ENCODE assay signal across 9 cellular contexts in genomic region chr16:67278773-67279295, GRCh38. TPM values are rescaled to one million over a fixed set of nuclear protein-coding genes. Genes with fewer than 3 reads are reported as not detected.
DNase-seq lines count a peak whose midpoint lies in the region; ATAC-seq, FAIRE-seq and TF ChIP-seq lines count a peak whose summit lies in the region.
"Had no signal": no experiment of that assay in that cellular context is flagged by ENCODE, and none has a peak within 500 bp of the region (broad histone marks: within the 10 kb centered on the region; RNA-seq: fewer than 3 reads in every experiment).

No MANE protein-coding gene starts in this region.

- DNase-seq in NCI-H1436 (lab: John Stamatoyannopoulos, UW) (peak; percentile 44), NCI-H1436 treated with DMSO at 0.1 percent for 48 hours (lab: John Stamatoyannopoulos, UW) (no peak), GM23248 (peak; percentile 49), MM.1S (no peak), fibroblast of pulmonary artery (ENCODE audit: low read depth) (no peak), pancreas (no peak), NCI-H187 (lab: John Stamatoyannopoulos, UW) (no peak)
- DNase-seq in activated CD8-positive, alpha-beta memory T cell treated with anti-CD3 and anti-CD28 coated beads, Interleukin-2, amount 50 U/mL, for 4 hours, result peak; percentile 47

- H2AFZ ChIP-seq in GM23248 (peak overlapping the region; percentile 68), MM.1S (ENCODE audit: low read length) (peak overlapping the region; percentile 78)

- 2% methylated on average over 19 to 34 of the region's 42 CpGs for WGBS in GM23248 (ENCODE audit: low coverage in 1 of 2, low lambda C conversion rate in 2 of 2, missing lambda C conversion rate in 2 of 2), 2 experiments
- WGBS in pancreas, 2 donors, result 2 to 3% methylated on average over 20 to 42 of the region's 42 CpGs

- H3K4me1 ChIP-seq in GM23248 (ENCODE audit: insufficient read depth), result peaks cover 22% of the 10 kb centered on the region
- H3K4me1 ChIP-seq in MM.1S (ENCODE audit: low read length), result peaks cover 5% of the 10 kb centered on the region; the same call in 1 of the 2 replicates
- H3K4me1 ChIP-seq in pancreas, result peaks cover 0 to 3% (median 0%) of the 10 kb centered on the region in 3 donors

- H3K79me2 ChIP-seq in GM23248 (ENCODE audit: insufficient read depth), result 0 out of 2 replicates have a peak, but pooled peaks cover 8% of the 10 kb centered on the region
- peaks cover 14% of the 10 kb centered on the region for H3K79me2 ChIP-seq in MM.1S (ENCODE audit: low read length)

- no peaks in the 10 kb centered on the region for H3K9me3 ChIP-seq in GM23248 (ENCODE audit: low read depth)
- H3K9me3 ChIP-seq in MM.1S (replicated peaks; ENCODE audit: insufficient read depth, low read length), result no peaks in the 10 kb centered on the region
- no peaks in the 10 kb centered on the region for H3K9me3 ChIP-seq in pancreas

- H3K4me3 ChIP-seq in GM23248, result peak overlapping the region; percentile 78
- peak overlapping the region; percentile 89 for H3K4me3 ChIP-seq in MM.1S (ENCODE audit: low read length)
- peak overlapping the region; percentile 47 for H3K4me3 ChIP-seq in fibroblast of pulmonary artery (replicated peaks; ENCODE audit: low read depth, low read length)
- H3K4me3 ChIP-seq in pancreas, result peak overlapping the region; percentile 43 to 85 (median 64)

- H3K9ac ChIP-seq in GM23248 (peak overlapping the region; percentile 87), MM.1S (ENCODE audit: low read length) (peak overlapping the region; percentile 80)

- ATAC-seq in pancreas, result peak; percentile 43 to 65 (median 50)

- no peaks in the 10 kb centered on the region; the same call in 1 of the 2 replicates for H3K36me3 ChIP-seq in GM23248 (ENCODE audit: low read depth)
- no peaks in the 10 kb centered on the region for H3K36me3 ChIP-seq in MM.1S (replicated peaks; ENCODE audit: insufficient read depth, low read length)
- H3K36me3 ChIP-seq in pancreas, result no peaks in the 10 kb centered on the region

- H3F3A ChIP-seq in GM23248 (ENCODE audit: insufficient read depth), result peaks cover 20% of the 10 kb centered on the region
- no peaks in the 10 kb centered on the region for H3F3A ChIP-seq in MM.1S (ENCODE audit: insufficient read depth, low read length)

- no peaks in the 10 kb centered on the region for H3K9me2 ChIP-seq in GM23248 (ENCODE audit: insufficient read depth)
- H3K9me2 ChIP-seq in MM.1S (replicated peaks; ENCODE audit: insufficient read depth, low read length), result no peaks in the 10 kb centered on the region

- TF ChIP-seq CTCF in MM.1S (IDR thresholded peaks at IDR 0.05; ENCODE audit: low read length) (peak; percentile 64), fibroblast of pulmonary artery (IDR thresholded peaks at IDR 0.05; ENCODE audit: low read length, missing control alignments) (no peak), pancreas (IDR thresholded peaks at IDR 0.05) (no peak)

- FAIRE-seq in pancreas (lab: Jason Lieb, UNC), result no peak
- FAIRE-seq: G401.6 had no signal

- intact Hi-C loops in pancreas (cut with DNase I), result no loop called here

- H3K27me3 ChIP-seq in GM23248 (replicated peaks; ENCODE audit: insufficient read depth), result no peaks in the 10 kb centered on the region
- no peaks in the 10 kb centered on the region for H3K27me3 ChIP-seq in MM.1S (replicated peaks; ENCODE audit: insufficient read depth, low read length)
- no peaks in the 10 kb centered on the region for H3K27me3 ChIP-seq in pancreas

- peak overlapping the region; percentile 98 for H3K27ac ChIP-seq in GM23248
- H3K27ac ChIP-seq in MM.1S (ENCODE audit: low read length), result no peak overlapping the region
- no peak overlapping the region for H3K27ac ChIP-seq in pancreas

- no peaks in the 10 kb centered on the region for H4K20me1 ChIP-seq in GM23248 (ENCODE audit: insufficient read depth)
- H4K20me1 ChIP-seq in MM.1S (ENCODE audit: insufficient read depth, low read length), result no peaks in the 10 kb centered on the region

- in situ Hi-C loops in GM23248 (cut with MboI), result no loop called here

- H3K4me2 ChIP-seq in GM23248 (ENCODE audit: unreplicated experiment) (peak overlapping the region; percentile 83), MM.1S (ENCODE audit: low read depth, low read length) (peak overlapping the region; percentile 97)

RNA-seq across cellular contexts. Expression of gene PLEKHG4, which starts 0.5 kb away (rescaled TPM):
- 24.2 and 38.8 TPM in 2 replicates for total RNA-seq in GM23248 (2014; rRNA removed; shearing (Covaris generic))
- 10.4 and 12.5 TPM in 2 replicates for polyA plus RNA-seq in GM23248 (2016; fragmentation: Nextera tagmentation; extraction: Ambion mirVana)
- 1 to 10 TPM; 3.5 to 8.1 (median 5.2) TPM for total RNA-seq in pancreas
- polyA plus RNA-seq in pancreas, result 10 to 100 TPM; 17.2 to 28.5 TPM

RNA-seq across cellular contexts. Expression of gene SLC9A5, which starts 30.1 kb away (rescaled TPM):
- 2.2 and 2.7 TPM in 2 replicates for total RNA-seq in GM23248 (2014; rRNA removed; shearing (Covaris generic))
- polyA plus RNA-seq in GM23248 (2016; fragmentation: Nextera tagmentation; extraction: Ambion mirVana) (2.5 and 2.6 TPM in 2 replicates), pancreas (1 to 10 TPM; 1.3 to 1.5 TPM)
- under 1 TPM; 0.22 to 0.69 (median 0.48) TPM for total RNA-seq in pancreas

RNA-seq across cellular contexts. Expression of gene FHOD1, which starts 31.6 kb away (rescaled TPM):
- total RNA-seq in GM23248 (2014; rRNA removed; shearing (Covaris generic)), result 14.9 and 24.2 TPM in 2 replicates
- polyA plus RNA-seq in GM23248 (2016; fragmentation: Nextera tagmentation; extraction: Ambion mirVana), result 7.7 and 9.3 TPM in 2 replicates
- 10 to 100 TPM in 2 of 6 donors, 1 to 10 TPM in 4; 7.8 to 20.8 (median 8.8) TPM for total RNA-seq in pancreas
- polyA plus RNA-seq in pancreas, result 10 to 100 TPM; 34.0 to 41.2 TPM

RNA-seq across cellular contexts. Expression of gene KCTD19, which starts 47.7 kb away (rescaled TPM):
- total RNA-seq in GM23248 (2014; rRNA removed; shearing (Covaris generic)), result not detected in 2 replicates
- polyA plus RNA-seq in GM23248 (2016; fragmentation: Nextera tagmentation; extraction: Ambion mirVana) (not detected in 2 replicates), pancreas (under 1 TPM; 0.42 to 0.70 TPM)
- under 1 TPM in 4 of 6 donors, not detected in 2; 0.09 to 0.56 (median 0.36) TPM for total RNA-seq in pancreas

RNA-seq across cellular contexts. Expression of gene LRRC36, which starts 47.8 kb away (rescaled TPM):
- total RNA-seq in GM23248 (2014; rRNA removed; shearing (Covaris generic)), result not detected in 2 replicates
- not detected in 2 replicates for polyA plus RNA-seq in GM23248 (2016; fragmentation: Nextera tagmentation; extraction: Ambion mirVana)
- total RNA-seq in pancreas, result 1 to 10 TPM; 1.3 to 2.7 (median 2.1) TPM
- polyA plus RNA-seq in pancreas, result 10 to 100 TPM in 1 of 2 donors, 1 to 10 TPM in 1; 4.2 to 16.4 TPM

Comparison
In these comparisons a context has a peak if more than half of its experiments do, and no peak if none do; other contexts are left out.
1. DNase-seq: peak in NCI-H1436 (single experiment), GM23248 (single experiment) and activated CD8-positive, alpha-beta memory T cell treated with anti-CD3 and anti-CD28 coated beads, Interleukin-2, amount 50 U/mL, for 4 hours (single experiment); none in NCI-H1436 treated with DMSO at 0.1 percent for 48 hours (single experiment), MM.1S (single experiment), fibroblast of pulmonary artery (single experiment), pancreas (0 of 6) and NCI-H187 (0 of 2).
2. Peak in every context shown above with its lines, with median percentiles within 50 percentile points of each other: H3K4me3 ChIP-seq.